ENCODE assay signal across 1 cellular context in the genomic region with DNA sequence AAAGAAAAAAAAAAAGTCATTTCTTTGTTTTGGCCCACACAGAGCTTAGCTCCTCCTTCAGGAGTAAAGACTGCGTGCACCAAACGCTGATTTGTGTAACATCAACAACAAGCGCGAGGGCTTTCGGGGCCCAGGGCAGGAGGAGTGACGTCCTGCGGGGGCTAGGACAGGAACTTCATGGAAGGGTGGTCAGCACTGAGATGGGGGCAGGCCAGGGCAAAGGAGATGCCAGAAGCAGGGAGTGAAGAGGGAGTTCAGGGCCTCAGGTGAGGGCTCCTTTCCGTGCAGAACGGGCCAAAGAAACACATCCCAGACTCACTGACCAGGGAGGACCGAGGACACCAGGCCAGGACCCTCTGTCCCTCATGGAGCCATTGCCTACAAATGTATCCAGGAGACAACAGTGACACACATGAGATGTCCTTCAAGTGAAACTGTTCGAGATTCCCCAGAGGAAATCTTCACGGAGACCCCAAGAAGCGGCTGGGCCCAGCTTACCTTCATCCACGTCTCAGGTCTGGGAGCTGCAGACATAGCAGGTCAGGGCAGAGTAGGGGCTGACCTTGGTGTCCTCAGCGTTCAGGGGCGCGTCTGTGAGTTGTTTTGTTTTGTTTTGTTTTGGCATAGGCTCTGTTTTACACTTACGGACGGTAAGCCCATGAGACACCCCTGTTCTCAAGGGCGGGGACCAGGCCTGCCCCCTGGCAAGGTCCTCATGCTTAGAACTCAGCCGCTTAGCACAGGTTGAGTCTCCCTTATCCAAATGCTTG.
TF ChIP-seq lines count a peak whose summit lies in the region.

No MANE protein-coding gene starts in this region.

TF ChIP-seq in HepG2, 621 proteins besides CTCF, POLR2A, EP300 and RAD21:
- TF ChIP-seq FIP1L1 (IDR thresholded peaks at IDR 0.05; ENCODE audit: borderline replicate concordance, insufficient read depth, low read depth, low read length) (no peak), AGO2 (optimal IDR thresholded peaks at IDR 0.05; ENCODE audit: low read depth, low read length) (no peak), ZNF720 (CRISPR knock-in tag; IDR thresholded peaks at IDR 0.05) (no peak), ETV5 (CRISPR knock-in tag; IDR thresholded peaks at IDR 0.05; ENCODE audit: borderline replicate concordance) (no peak), MIXL1 (CRISPR knock-in tag; IDR thresholded peaks at IDR 0.05) (no peak), PITX1 (CRISPR knock-in tag; IDR thresholded peaks at IDR 0.05) (no peak), ZNF232 (CRISPR knock-in tag; IDR thresholded peaks at IDR 0.05; ENCODE audit: borderline replicate concordance) (no peak), ZNF558 (CRISPR knock-in tag; IDR thresholded peaks at IDR 0.05; ENCODE audit: borderline replicate concordance) (no peak), ZBTB3 (CRISPR knock-in tag; IDR thresholded peaks at IDR 0.05; ENCODE audit: borderline replicate concordance, low read depth) (no peak), DPF2 (CRISPR knock-in tag; IDR thresholded peaks at IDR 0.05; ENCODE audit: borderline replicate concordance, low read depth) (no peak), THAP11 (CRISPR knock-in tag; IDR thresholded peaks at IDR 0.05) (no peak)
- TF ChIP-seq, protein P1, sequence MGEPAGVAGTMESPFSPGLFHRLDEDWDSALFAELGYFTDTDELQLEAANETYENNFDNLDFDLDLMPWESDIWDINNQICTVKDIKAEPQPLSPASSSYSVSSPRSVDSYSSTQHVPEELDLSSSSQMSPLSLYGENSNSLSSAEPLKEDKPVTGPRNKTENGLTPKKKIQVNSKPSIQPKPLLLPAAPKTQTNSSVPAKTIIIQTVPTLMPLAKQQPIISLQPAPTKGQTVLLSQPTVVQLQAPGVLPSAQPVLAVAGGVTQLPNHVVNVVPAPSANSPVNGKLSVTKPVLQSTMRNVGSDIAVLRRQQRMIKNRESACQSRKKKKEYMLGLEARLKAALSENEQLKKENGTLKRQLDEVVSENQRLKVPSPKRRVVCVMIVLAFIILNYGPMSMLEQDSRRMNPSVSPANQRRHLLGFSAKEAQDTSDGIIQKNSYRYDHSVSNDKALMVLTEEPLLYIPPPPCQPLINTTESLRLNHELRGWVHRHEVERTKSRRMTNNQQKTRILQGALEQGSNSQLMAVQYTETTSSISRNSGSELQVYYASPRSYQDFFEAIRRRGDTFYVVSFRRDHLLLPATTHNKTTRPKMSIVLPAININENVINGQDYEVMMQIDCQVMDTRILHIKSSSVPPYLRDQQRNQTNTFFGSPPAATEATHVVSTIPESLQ (CRISPR knock-in tag; conservative IDR thresholded peaks at IDR 0.05) = no peak
- TF ChIP-seq, protein P2, sequence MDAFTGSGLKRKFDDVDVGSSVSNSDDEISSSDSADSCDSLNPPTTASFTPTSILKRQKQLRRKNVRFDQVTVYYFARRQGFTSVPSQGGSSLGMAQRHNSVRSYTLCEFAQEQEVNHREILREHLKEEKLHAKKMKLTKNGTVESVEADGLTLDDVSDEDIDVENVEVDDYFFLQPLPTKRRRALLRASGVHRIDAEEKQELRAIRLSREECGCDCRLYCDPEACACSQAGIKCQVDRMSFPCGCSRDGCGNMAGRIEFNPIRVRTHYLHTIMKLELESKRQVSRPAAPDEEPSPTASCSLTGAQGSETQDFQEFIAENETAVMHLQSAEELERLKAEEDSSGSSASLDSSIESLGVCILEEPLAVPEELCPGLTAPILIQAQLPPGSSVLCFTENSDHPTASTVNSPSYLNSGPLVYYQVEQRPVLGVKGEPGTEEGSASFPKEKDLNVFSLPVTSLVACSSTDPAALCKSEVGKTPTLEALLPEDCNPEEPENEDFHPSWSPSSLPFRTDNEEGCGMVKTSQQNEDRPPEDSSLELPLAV (CRISPR knock-in tag; conservative IDR thresholded peaks at IDR 0.05; ENCODE audit: low read depth) = no peak
- TF ChIP-seq, protein P3, sequence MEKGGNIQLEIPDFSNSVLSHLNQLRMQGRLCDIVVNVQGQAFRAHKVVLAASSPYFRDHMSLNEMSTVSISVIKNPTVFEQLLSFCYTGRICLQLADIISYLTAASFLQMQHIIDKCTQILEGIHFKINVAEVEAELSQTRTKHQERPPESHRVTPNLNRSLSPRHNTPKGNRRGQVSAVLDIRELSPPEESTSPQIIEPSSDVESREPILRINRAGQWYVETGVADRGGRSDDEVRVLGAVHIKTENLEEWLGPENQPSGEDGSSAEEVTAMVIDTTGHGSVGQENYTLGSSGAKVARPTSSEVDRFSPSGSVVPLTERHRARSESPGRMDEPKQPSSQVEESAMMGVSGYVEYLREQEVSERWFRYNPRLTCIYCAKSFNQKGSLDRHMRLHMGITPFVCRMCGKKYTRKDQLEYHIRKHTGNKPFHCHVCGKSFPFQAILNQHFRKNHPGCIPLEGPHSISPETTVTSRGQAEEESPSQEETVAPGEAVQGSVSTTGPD (CRISPR knock-in tag; IDR thresholded peaks at IDR 0.05) = no peak
- TF ChIP-seq, protein P4, sequence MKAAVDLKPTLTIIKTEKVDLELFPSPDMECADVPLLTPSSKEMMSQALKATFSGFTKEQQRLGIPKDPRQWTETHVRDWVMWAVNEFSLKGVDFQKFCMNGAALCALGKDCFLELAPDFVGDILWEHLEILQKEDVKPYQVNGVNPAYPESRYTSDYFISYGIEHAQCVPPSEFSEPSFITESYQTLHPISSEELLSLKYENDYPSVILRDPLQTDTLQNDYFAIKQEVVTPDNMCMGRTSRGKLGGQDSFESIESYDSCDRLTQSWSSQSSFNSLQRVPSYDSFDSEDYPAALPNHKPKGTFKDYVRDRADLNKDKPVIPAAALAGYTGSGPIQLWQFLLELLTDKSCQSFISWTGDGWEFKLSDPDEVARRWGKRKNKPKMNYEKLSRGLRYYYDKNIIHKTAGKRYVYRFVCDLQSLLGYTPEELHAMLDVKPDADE (CRISPR knock-in tag; IDR thresholded peaks at IDR 0.05) = no peak
- TF ChIP-seq, protein P5, sequence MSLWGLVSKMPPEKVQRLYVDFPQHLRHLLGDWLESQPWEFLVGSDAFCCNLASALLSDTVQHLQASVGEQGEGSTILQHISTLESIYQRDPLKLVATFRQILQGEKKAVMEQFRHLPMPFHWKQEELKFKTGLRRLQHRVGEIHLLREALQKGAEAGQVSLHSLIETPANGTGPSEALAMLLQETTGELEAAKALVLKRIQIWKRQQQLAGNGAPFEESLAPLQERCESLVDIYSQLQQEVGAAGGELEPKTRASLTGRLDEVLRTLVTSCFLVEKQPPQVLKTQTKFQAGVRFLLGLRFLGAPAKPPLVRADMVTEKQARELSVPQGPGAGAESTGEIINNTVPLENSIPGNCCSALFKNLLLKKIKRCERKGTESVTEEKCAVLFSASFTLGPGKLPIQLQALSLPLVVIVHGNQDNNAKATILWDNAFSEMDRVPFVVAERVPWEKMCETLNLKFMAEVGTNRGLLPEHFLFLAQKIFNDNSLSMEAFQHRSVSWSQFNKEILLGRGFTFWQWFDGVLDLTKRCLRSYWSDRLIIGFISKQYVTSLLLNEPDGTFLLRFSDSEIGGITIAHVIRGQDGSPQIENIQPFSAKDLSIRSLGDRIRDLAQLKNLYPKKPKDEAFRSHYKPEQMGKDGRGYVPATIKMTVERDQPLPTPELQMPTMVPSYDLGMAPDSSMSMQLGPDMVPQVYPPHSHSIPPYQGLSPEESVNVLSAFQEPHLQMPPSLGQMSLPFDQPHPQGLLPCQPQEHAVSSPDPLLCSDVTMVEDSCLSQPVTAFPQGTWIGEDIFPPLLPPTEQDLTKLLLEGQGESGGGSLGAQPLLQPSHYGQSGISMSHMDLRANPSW (CRISPR knock-in tag; IDR thresholded peaks at IDR 0.05; ENCODE audit: borderline replicate concordance) = no peak
- TF ChIP-seq, protein P6, sequence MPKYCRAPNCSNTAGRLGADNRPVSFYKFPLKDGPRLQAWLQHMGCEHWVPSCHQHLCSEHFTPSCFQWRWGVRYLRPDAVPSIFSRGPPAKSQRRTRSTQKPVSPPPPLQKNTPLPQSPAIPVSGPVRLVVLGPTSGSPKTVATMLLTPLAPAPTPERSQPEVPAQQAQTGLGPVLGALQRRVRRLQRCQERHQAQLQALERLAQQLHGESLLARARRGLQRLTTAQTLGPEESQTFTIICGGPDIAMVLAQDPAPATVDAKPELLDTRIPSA (CRISPR knock-in tag; IDR thresholded peaks at IDR 0.05; ENCODE audit: borderline replicate concordance) = no peak
